In the genomic region with DNA sequence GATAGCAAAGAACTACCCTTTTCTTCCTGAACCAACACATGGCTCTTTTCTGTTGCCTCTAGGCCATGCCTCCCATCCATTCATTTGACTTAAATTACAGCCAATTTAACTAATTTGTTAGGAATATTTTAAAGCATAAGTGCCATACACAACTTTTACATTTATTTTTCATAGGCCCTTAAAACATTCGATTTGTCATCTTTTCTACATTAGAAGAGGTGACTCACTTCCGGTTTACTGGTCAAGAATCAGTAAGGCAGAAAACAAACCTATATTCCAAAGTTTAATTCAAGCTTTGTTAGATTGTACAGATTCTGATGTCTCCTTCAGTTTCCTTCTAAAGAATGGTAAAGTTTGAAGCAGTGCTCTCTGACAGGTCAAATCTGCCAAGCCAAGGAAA, we compare ENCODE assay signal across 19 cellular contexts.
A peak's percentile ranks its signal among the peaks of the same experiment; 100 is the strongest.
DNase-seq lines count a peak whose midpoint lies in the region; ATAC-seq, FAIRE-seq and TF ChIP-seq lines count a peak whose summit lies in the region.
"Had no signal": no experiment of that assay in that cellular context is flagged by ENCODE, and none has a peak within 500 bp of the region (broad histone marks: within the 10 kb centered on the region; RNA-seq: fewer than 3 reads in every experiment).

No MANE protein-coding gene starts in this region.

- no peak overlapping the region for H2BK15ac ChIP-seq in IMR-90 (ENCODE audit: low read depth, low read length)

- H4K91ac ChIP-seq in IMR-90 (ENCODE audit: insufficient read depth, low read depth, low read length), result no peak overlapping the region

- in situ Hi-C loops in IMR-90 (cut with MboI; ENCODE audit: low sequenced_read_pairs), result no loop called here

- H3K27me3 ChIP-seq in IMR-90 (ENCODE audit: control insufficient read depth, insufficient read depth, low read length) (no peaks in the 10 kb centered on the region), bronchial epithelial cell (ENCODE audit: control insufficient read depth, insufficient read depth, low read length) (no peaks in the 10 kb centered on the region)

- POLR2A ChIA-PET in IMR-90 (lab: Charles Lee; ENCODE audit: unreplicated experiment), result no interaction called here

- no peaks in the 10 kb centered on the region for H3K79me1 ChIP-seq in IMR-90 (ENCODE audit: low read depth in 1 of 2, low read length in 2 of 2)

- H4K20me1 ChIP-seq in IMR-90 (ENCODE audit: insufficient read depth, low read length), result no peaks in the 10 kb centered on the region

- ATAC-seq in IMR-90 (ENCODE audit: low read depth) (no peak), HG03342 (IDR thresholded peaks at IDR 0.05; ENCODE audit: unreplicated experiment) (no peak)
- ATAC-seq: K562 had no signal

- no peak overlapping the region for H2AFZ ChIP-seq in IMR-90 (replicated peaks; ENCODE audit: low read length, poor library complexity)

- no peaks in the 10 kb centered on the region for H3K9me3 ChIP-seq in IMR-90 (ENCODE audit: control insufficient read depth, insufficient read depth, low read length)
- H3K9me3 ChIP-seq: HAP-1 had no signal

- DNase-seq in EH (ENCODE audit: low read depth) (peak; percentile 34), IMR-90 (peak; percentile 20), bronchial epithelial cell (ENCODE audit: low read depth) (peak; percentile 10), renal cortical epithelial cell (ENCODE audit: low read depth) (peak; percentile 7), DMS 273 (lab: John Stamatoyannopoulos, UW; ENCODE audit: unreplicated experiment) (no peak)
- no peak for DNase-seq in activated CD4-positive, alpha-beta T cell treated with anti-CD3 and anti-CD28 coated beads for 1 hour
- DNase-seq: DMS 273 treated with DMSO at 0.1 percent for 48 hours, DND-41, NCI-H1417 treated with DMSO at 0.1 percent for 48 hours, NCI-H1930, NCI-H226, NCI-H524, SIG-M5 had no signal

- H3K4ac ChIP-seq in IMR-90 (ENCODE audit: low read depth, low read length), result no peak overlapping the region

- H3K23ac ChIP-seq in IMR-90 (ENCODE audit: low read depth, low read length), result no peak overlapping the region

- no peak overlapping the region for H3K14ac ChIP-seq in IMR-90 (replicated peaks; ENCODE audit: low read depth, low read length)

- H2AK5ac ChIP-seq in IMR-90 (ENCODE audit: low read depth, low read length), result no peak overlapping the region

- H3K4me1 ChIP-seq in IMR-90 (ENCODE audit: control insufficient read depth, insufficient read depth, low read length), result no peaks in the 10 kb centered on the region; the same call in 1 of the 2 replicates
- H3K4me1 ChIP-seq: HAP-1 had no signal

- TF ChIP-seq RAD21 in IMR-90 (IDR thresholded peaks at IDR 0.05; ENCODE audit: low read length), result no peak

- H3K4me3 ChIP-seq in IMR-90 (ENCODE audit: insufficient read depth, low read depth, low read length) (no peak overlapping the region), bronchial epithelial cell (ENCODE audit: low read depth, low read length) (no peak overlapping the region)
- H3K4me3 ChIP-seq: HAP-1, K562 had no signal

- dilution Hi-C loops in IMR-90 (cut with HindIII; ENCODE audit: low sequenced_read_pairs, unreplicated experiment), result no loop called here

- no peak overlapping the region for H2BK120ac ChIP-seq in IMR-90 (ENCODE audit: low read depth, low read length)

- TF ChIP-seq CTCF in IMR-90 (conservative IDR thresholded peaks at IDR 0.05; ENCODE audit: low read depth, low read length) (no peak), bronchial epithelial cell (IDR thresholded peaks at IDR 0.05; ENCODE audit: insufficient read depth, low read length, severe bottlenecking) (no peak)

- H4K5ac ChIP-seq in IMR-90 (ENCODE audit: low read depth, low read length), result no peak overlapping the region

- H2AK9ac ChIP-seq in IMR-90 (replicated peaks; ENCODE audit: low read depth, low read length, poor library complexity), result no peak overlapping the region

- no peak for FAIRE-seq in bronchial epithelial cell (lab: Jason Lieb, UNC)
- FAIRE-seq: GM12892, GM18507, K562 had no signal

- no peak overlapping the region for H2BK5ac ChIP-seq in IMR-90 (ENCODE audit: low read depth, low read length, poor library complexity, severe bottlenecking)

- no TSS peak for BruUV-seq in IMR-90 (replicated peaks; lab: Mats Ljungman, UMichigan)

- CTCF ChIA-PET in IMR-90 (lab: Yijun Ruan, JAX), result no interaction called here

- H3K9me1 ChIP-seq in IMR-90 (ENCODE audit: insufficient read depth, low read length), result no peaks in the 10 kb centered on the region

- no peak overlapping the region for H3K9ac ChIP-seq in IMR-90 (ENCODE audit: low read depth, low read length)

- H3K56ac ChIP-seq in IMR-90 (ENCODE audit: extremely low read depth, insufficient read depth, low read length), result no peak overlapping the region

- intact Hi-C loops in IMR-90 (cut with micrococcal nuclease), result no loop called here

- no peak overlapping the region for H3K27ac ChIP-seq in IMR-90 (ENCODE audit: insufficient read depth, low read length)
- H3K27ac ChIP-seq: RWPE1 had no signal

- no peak overlapping the region for H3K18ac ChIP-seq in IMR-90 (ENCODE audit: low read depth, low read length)

- WGBS in IMR-90 (ENCODE audit: extremely low coverage in 2 of 2, insufficient read length in 1 of 2), 2 experiments, result no CpG with 5 or more reads among the region's 2 CpGs

- H3K4me2 ChIP-seq in IMR-90 (ENCODE audit: low read depth, low read length), result no peak overlapping the region

- H2BK20ac ChIP-seq in IMR-90 (ENCODE audit: low read depth, low read length), result no peak overlapping the region

- H4K8ac ChIP-seq in IMR-90 (ENCODE audit: low read depth in 2 of 2, low read length in 2 of 2), result no peak overlapping the region

- no peaks in the 10 kb centered on the region for H3K36me3 ChIP-seq in IMR-90 (ENCODE audit: control insufficient read depth, insufficient read depth, low read length)
- no peaks in the 10 kb centered on the region for H3K36me3 ChIP-seq in bronchial epithelial cell (ENCODE audit: control insufficient read depth, insufficient read depth, low read length)
- H3K36me3 ChIP-seq: HAP-1 had no signal

- no peak for TF ChIP-seq POLR2A in IMR-90 (IDR thresholded peaks at IDR 0.05; ENCODE audit: low read depth, low read length)

TF ChIP-seq in IMR-90, 13 proteins besides CTCF, POLR2A, EP300 and RAD21:
- TF ChIP-seq CHD1 (IDR thresholded peaks at IDR 0.05; ENCODE audit: low read depth, low read length) (no peak), NFE2L2 (IDR thresholded peaks at IDR 0.05; ENCODE audit: low read depth, low read length) (no peak), CEBPB (IDR thresholded peaks at IDR 0.05; ENCODE audit: low read depth, low read length) (no peak), ELK1 (IDR thresholded peaks at IDR 0.05; ENCODE audit: borderline replicate concordance, low read depth, low read length) (no peak), RFX5 (IDR thresholded peaks at IDR 0.05; ENCODE audit: low read depth, low read length) (no peak)
TF ChIP-seq in IMR-90: peak in this region for 0.

Comparison
In these comparisons a context has a peak if more than half of its experiments do, and no peak if none do; other contexts are left out.
1. DNase-seq: peak in EH (single experiment), IMR-90 (single experiment), bronchial epithelial cell (single experiment) and renal cortical epithelial cell (single experiment); none in activated CD4-positive, alpha-beta T cell treated with anti-CD3 and anti-CD28 coated beads for 1 hour (single experiment) and DMS 273 (single experiment).